ENCODE assay signal across 2 cellular contexts in the genomic region with DNA sequence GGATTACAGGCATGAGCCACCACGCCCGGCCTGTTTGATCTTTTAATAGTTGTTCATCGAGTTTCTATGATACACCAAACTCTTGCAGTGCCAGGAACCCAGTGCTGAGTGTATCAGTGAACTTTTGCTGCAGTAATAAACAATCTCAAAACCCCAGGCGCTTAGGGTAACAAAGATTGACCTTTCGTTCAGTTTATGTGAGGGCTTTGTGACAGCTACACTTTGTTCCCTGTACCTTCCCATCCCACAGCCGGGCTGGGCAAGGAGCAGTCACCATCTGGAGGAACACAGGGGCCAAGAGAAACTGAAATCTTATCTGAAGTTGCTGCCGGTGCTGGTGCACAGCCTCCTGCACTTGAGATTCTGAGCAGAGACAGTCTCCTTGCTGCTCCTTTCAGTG.
TF ChIP-seq lines count a peak whose summit lies in the region.

No MANE protein-coding gene starts in this region.

TF ChIP-seq in K562, 482 proteins besides CTCF, POLR2A, EP300 and RAD21:
- TF ChIP-seq, protein P1, sequence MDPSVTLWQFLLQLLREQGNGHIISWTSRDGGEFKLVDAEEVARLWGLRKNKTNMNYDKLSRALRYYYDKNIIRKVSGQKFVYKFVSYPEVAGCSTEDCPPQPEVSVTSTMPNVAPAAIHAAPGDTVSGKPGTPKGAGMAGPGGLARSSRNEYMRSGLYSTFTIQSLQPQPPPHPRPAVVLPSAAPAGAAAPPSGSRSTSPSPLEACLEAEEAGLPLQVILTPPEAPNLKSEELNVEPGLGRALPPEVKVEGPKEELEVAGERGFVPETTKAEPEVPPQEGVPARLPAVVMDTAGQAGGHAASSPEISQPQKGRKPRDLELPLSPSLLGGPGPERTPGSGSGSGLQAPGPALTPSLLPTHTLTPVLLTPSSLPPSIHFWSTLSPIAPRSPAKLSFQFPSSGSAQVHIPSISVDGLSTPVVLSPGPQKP (CRISPR knock-in tag; IDR thresholded peaks at IDR 0.05), result no peak
- TF ChIP-seq ZNF12 (CRISPR knock-in tag; IDR thresholded peaks at IDR 0.05) (0 out of 2 replicates have a peak, but pooled peaks have one; percentile 51), CBFA2T3 (IDR thresholded peaks at IDR 0.05) (peak; percentile 14; the same call in 1 of the 2 replicates)
- TF ChIP-seq, protein P2, sequence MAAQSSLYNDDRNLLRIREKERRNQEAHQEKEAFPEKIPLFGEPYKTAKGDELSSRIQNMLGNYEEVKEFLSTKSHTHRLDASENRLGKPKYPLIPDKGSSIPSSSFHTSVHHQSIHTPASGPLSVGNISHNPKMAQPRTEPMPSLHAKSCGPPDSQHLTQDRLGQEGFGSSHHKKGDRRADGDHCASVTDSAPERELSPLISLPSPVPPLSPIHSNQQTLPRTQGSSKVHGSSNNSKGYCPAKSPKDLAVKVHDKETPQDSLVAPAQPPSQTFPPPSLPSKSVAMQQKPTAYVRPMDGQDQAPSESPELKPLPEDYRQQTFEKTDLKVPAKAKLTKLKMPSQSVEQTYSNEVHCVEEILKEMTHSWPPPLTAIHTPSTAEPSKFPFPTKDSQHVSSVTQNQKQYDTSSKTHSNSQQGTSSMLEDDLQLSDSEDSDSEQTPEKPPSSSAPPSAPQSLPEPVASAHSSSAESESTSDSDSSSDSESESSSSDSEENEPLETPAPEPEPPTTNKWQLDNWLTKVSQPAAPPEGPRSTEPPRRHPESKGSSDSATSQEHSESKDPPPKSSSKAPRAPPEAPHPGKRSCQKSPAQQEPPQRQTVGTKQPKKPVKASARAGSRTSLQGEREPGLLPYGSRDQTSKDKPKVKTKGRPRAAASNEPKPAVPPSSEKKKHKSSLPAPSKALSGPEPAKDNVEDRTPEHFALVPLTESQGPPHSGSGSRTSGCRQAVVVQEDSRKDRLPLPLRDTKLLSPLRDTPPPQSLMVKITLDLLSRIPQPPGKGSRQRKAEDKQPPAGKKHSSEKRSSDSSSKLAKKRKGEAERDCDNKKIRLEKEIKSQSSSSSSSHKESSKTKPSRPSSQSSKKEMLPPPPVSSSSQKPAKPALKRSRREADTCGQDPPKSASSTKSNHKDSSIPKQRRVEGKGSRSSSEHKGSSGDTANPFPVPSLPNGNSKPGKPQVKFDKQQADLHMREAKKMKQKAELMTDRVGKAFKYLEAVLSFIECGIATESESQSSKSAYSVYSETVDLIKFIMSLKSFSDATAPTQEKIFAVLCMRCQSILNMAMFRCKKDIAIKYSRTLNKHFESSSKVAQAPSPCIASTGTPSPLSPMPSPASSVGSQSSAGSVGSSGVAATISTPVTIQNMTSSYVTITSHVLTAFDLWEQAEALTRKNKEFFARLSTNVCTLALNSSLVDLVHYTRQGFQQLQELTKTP (IDR thresholded peaks at IDR 0.05; ENCODE audit: low read depth in 1 of 2, partially characterized antibody in 2 of 2), result no peak
TF ChIP-seq in K562: peak in this region for 2.

TF ChIP-seq in SK-N-SH treated with all-trans-retinoic acid at 6 μM for 48 hours, 23 proteins besides CTCF, POLR2A, EP300 and RAD21:
- TF ChIP-seq, protein P3, sequence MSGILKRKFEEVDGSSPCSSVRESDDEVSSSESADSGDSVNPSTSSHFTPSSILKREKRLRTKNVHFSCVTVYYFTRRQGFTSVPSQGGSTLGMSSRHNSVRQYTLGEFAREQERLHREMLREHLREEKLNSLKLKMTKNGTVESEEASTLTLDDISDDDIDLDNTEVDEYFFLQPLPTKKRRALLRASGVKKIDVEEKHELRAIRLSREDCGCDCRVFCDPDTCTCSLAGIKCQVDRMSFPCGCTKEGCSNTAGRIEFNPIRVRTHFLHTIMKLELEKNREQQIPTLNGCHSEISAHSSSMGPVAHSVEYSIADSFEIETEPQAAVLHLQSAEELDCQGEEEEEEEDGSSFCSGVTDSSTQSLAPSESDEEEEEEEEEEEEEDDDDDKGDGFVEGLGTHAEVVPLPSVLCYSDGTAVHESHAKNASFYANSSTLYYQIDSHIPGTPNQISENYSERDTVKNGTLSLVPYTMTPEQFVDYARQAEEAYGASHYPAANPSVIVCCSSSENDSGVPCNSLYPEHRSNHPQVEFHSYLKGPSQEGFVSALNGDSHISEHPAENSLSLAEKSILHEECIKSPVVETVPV (CRISPR knock-in tag; IDR thresholded peaks at IDR 0.05), result no peak
- no peak for TF ChIP-seq ZNF565 (CRISPR knock-in tag; conservative IDR thresholded peaks at IDR 0.05; ENCODE audit: low read depth)
- TF ChIP-seq, protein P4, sequence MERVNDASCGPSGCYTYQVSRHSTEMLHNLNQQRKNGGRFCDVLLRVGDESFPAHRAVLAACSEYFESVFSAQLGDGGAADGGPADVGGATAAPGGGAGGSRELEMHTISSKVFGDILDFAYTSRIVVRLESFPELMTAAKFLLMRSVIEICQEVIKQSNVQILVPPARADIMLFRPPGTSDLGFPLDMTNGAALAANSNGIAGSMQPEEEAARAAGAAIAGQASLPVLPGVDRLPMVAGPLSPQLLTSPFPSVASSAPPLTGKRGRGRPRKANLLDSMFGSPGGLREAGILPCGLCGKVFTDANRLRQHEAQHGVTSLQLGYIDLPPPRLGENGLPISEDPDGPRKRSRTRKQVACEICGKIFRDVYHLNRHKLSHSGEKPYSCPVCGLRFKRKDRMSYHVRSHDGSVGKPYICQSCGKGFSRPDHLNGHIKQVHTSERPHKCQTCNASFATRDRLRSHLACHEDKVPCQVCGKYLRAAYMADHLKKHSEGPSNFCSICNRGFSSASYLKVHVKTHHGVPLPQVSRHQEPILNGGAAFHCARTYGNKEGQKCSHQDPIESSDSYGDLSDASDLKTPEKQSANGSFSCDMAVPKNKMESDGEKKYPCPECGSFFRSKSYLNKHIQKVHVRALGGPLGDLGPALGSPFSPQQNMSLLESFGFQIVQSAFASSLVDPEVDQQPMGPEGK (CRISPR knock-in tag; IDR thresholded peaks at IDR 0.05; ENCODE audit: borderline replicate concordance), result no peak
